ENCODE assay signal across 8 cellular contexts in the genomic region with DNA sequence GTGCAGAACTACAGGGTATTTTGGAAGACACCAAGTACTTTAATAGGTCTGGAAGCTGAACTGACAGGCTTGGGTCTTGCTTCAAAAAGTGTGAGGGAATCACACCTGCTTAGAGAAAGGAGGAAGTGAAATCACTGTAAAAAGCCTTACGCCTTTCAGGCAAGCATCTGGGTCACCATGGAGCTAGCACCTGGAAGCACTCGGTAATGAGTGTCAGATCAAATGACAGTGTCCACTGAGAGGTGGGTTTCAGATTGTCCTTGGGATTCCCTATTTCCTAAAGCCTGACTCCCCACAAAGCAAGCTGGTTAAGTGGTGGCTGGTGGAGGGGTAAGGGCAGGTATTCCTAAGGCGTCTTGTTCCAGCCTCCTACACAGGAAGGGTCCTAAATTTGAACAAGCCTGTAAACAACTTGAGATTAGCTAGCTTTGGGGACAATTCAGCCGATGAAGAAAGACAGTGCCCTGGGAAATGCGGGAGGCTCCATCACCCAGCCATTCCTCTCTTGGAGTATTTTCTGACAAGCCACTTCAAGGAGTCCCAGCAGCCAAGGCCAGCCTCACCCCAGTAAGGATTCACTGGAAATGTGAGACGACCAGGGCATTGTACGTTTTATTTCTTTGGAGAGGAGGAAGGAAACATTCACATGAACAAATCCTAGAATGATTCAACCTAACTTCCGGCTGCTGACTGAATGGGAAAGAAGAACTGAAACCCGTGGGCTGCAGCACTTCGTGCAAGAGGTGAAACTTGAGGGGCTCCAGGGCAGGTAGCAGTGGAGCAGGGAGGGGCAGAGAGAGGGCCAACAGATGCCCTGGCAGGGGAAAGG.
DNase-seq lines count a peak whose midpoint lies in the region; ATAC-seq and TF ChIP-seq lines count a peak whose summit lies in the region.

No MANE protein-coding gene starts in this region.

- H3K4me3 Mint-ChIP-seq in activated T-cell treated with anti-CD3 and anti-CD28 coated beads, Interleukin-2, amount 50 U/mL, for 72 hours: peak overlapping the region; percentile 89 to 95

- ATAC-seq in GM21717 (IDR thresholded peaks at IDR 0.05; ENCODE audit: unreplicated experiment) (peak; percentile 75), sciatic nerve (no peak)
- peak; percentile 56 to 60 for ATAC-seq in activated T-cell treated with anti-CD3 and anti-CD28 coated beads, Interleukin-2, amount 50 U/mL, for 72 hours (replicated peaks in 1 of 2)

- no peak for TF ChIP-seq EP300 in SK-N-SH (IDR thresholded peaks at IDR 0.05; ENCODE audit: borderline replicate concordance in 1 of 2, low read depth in 1 of 2, low read length in 1 of 2)

- H3K9me2 ChIP-seq in MM.1S (replicated peaks; ENCODE audit: insufficient read depth, low read length) (no peaks in the 10 kb centered on the region), SK-N-SH (no peaks in the 10 kb centered on the region)

- H4K20me1 ChIP-seq in MM.1S (ENCODE audit: insufficient read depth, low read length): no peaks in the 10 kb centered on the region
- H4K20me1 ChIP-seq in SK-N-SH (ENCODE audit: insufficient read depth): no peaks in the 10 kb centered on the region

- CTCF ChIA-PET in SK-N-SH (lab: Yijun Ruan, JAX): interaction anchor here (1.7 kb wide), 1 partner anchor 116 kb away, joined by 5 read pairs; a partner anchor contains a TSS

- no peak for TF ChIP-seq RAD21 in SK-N-SH (IDR thresholded peaks at IDR 0.05; ENCODE audit: low read length)

- peak overlapping the region; percentile 44 for H3K4me3 ChIP-seq in MM.1S (ENCODE audit: low read length)
- no peak overlapping the region for H3K4me3 ChIP-seq in SK-N-SH (ENCODE audit: low read depth in 2 of 2, low read length in 1 of 2)

- no peaks in the 10 kb centered on the region for H3K9me3 ChIP-seq in MM.1S (replicated peaks; ENCODE audit: insufficient read depth, low read length)
- H3K9me3 ChIP-seq in SK-N-SH: no peaks in the 10 kb centered on the region

- intact Hi-C loops in sciatic nerve (cut with DNase I): no loop called here

- peak; percentile 68 for DNase-seq in GM13976 (ENCODE audit: low spot score)
- DNase-seq in MM.1S: peak; percentile 79
- DNase-seq in activated T-cell treated with anti-CD3 and anti-CD28 coated beads, Interleukin-2, amount 50 U/mL, for 72 hours: peak; percentile 74 to 86
- peak; percentile 43 to 58 (median 56) for DNase-seq in stimulated activated CD4-positive, alpha-beta T cell treated with anti-CD3 and anti-CD28 coated beads, TNF-alpha, amount 100 ng/mL, for 48 hours (ENCODE audit: low read depth in 3 of 3)
- no peak for DNase-seq in NCI-H2227 treated with DMSO at 0.1 percent for 48 hours (lab: John Stamatoyannopoulos, UW)
- DNase-seq in SK-N-SH: no peak
- DNase-seq in sciatic nerve (ENCODE audit: low spot score): no peak

- no peak for TF ChIP-seq CTCF in GM13976 (IDR thresholded peaks at IDR 0.05; ENCODE audit: borderline replicate concordance, control extremely low read depth, extremely low read depth, insufficient read depth, missing control alignments)
- no peak for TF ChIP-seq CTCF in MM.1S (IDR thresholded peaks at IDR 0.05; ENCODE audit: low read length)
- no peak for TF ChIP-seq CTCF in SK-N-SH (IDR thresholded peaks at IDR 0.05)

- H2AFZ ChIP-seq in MM.1S (ENCODE audit: low read length) (peak overlapping the region; percentile 33; the same call in 1 of the 2 replicates), SK-N-SH (ENCODE audit: low read depth) (no peak overlapping the region)

- H3K4me1 ChIP-seq in MM.1S (ENCODE audit: low read length) (peaks cover 44% of the 10 kb centered on the region), SK-N-SH (ENCODE audit: control insufficient read depth in 1 of 2, insufficient read depth in 2 of 2, low read depth in 1 of 2, low read length in 1 of 2) (peaks cover 0 to 5% of the 10 kb centered on the region in 2 experiments; a peak in 1 of 4 replicates)

- peaks cover 0 to 4% of the 10 kb centered on the region in 2 donors for H3K36me3 Mint-ChIP-seq in activated T-cell treated with anti-CD3 and anti-CD28 coated beads, Interleukin-2, amount 50 U/mL, for 72 hours (ENCODE audit: insufficient read depth in 2 of 2)

- H3K79me2 ChIP-seq in MM.1S (ENCODE audit: low read length) (peaks cover 27% of the 10 kb centered on the region), SK-N-SH (ENCODE audit: insufficient read depth) (no peaks in the 10 kb centered on the region)

- in situ Hi-C loops in GM13976 (cut with MboI; ENCODE audit: low sequenced_read_pairs, unreplicated experiment): no loop called here

- peaks cover 0 to 2% of the 10 kb centered on the region in 2 donors for H3K9me3 Mint-ChIP-seq in activated T-cell treated with anti-CD3 and anti-CD28 coated beads, Interleukin-2, amount 50 U/mL, for 72 hours

- H3K27me3 ChIP-seq in MM.1S (replicated peaks; ENCODE audit: insufficient read depth, low read length): no peaks in the 10 kb centered on the region
- no peaks in the 10 kb centered on the region for H3K27me3 ChIP-seq in SK-N-SH (ENCODE audit: insufficient read depth)

- H3K36me3 ChIP-seq in MM.1S (replicated peaks; ENCODE audit: insufficient read depth, low read length): no peaks in the 10 kb centered on the region
- H3K36me3 ChIP-seq in SK-N-SH (replicated peaks in 1 of 2; ENCODE audit: control insufficient read depth in 1 of 2, insufficient read depth in 2 of 2, low read length in 1 of 2): no peaks in the 10 kb centered on the region

- peaks cover 94% of the 10 kb centered on the region for H3K4me1 Mint-ChIP-seq in activated T-cell treated with anti-CD3 and anti-CD28 coated beads, Interleukin-2, amount 50 U/mL, for 72 hours (ENCODE audit: low read depth)

- H3K4me2 ChIP-seq in MM.1S (ENCODE audit: low read depth, low read length) (peak overlapping the region; percentile 92), SK-N-SH (no peak overlapping the region)

- H3K27me3 Mint-ChIP-seq in activated T-cell treated with anti-CD3 and anti-CD28 coated beads, Interleukin-2, amount 50 U/mL, for 72 hours (ENCODE audit: low read depth): no peaks in the 10 kb centered on the region

- H3K9ac ChIP-seq in MM.1S (ENCODE audit: low read length) (peak overlapping the region; percentile 80), SK-N-SH (no peak overlapping the region)

- H3F3A ChIP-seq in MM.1S (ENCODE audit: insufficient read depth, low read length) (peaks cover 54% of the 10 kb centered on the region), SK-N-SH (replicated peaks; ENCODE audit: insufficient read depth) (peaks cover 7% of the 10 kb centered on the region)

- H3K27ac Mint-ChIP-seq in activated T-cell treated with anti-CD3 and anti-CD28 coated beads, Interleukin-2, amount 50 U/mL, for 72 hours: peak overlapping the region; percentile 44

- WGBS in SK-N-SH (ENCODE audit: low lambda C conversion rate): 89% methylated on average over 10 of the region's 10 CpGs

- POLR2A ChIA-PET in SK-N-SH (lab: Yijun Ruan, JAX): no interaction called here

- H3K27ac ChIP-seq in MM.1S (ENCODE audit: low read length) (peak overlapping the region; percentile 96), SK-N-SH (ENCODE audit: low read depth in 2 of 2, low read length in 1 of 2) (no peak overlapping the region)

TF ChIP-seq in SK-N-SH, 30 proteins besides CTCF, POLR2A, EP300 and RAD21 (continues in another document):
- TF ChIP-seq, protein P1, sequence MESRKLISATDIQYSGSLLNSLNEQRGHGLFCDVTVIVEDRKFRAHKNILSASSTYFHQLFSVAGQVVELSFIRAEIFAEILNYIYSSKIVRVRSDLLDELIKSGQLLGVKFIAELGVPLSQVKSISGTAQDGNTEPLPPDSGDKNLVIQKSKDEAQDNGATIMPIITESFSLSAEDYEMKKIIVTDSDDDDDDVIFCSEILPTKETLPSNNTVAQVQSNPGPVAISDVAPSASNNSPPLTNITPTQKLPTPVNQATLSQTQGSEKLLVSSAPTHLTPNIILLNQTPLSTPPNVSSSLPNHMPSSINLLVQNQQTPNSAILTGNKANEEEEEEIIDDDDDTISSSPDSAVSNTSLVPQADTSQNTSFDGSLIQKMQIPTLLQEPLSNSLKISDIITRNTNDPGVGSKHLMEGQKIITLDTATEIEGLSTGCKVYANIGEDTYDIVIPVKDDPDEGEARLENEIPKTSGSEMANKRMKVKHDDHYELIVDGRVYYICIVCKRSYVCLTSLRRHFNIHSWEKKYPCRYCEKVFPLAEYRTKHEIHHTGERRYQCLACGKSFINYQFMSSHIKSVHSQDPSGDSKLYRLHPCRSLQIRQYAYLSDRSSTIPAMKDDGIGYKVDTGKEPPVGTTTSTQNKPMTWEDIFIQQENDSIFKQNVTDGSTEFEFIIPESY (IDR thresholded peaks at IDR 0.05; ENCODE audit: borderline replicate concordance, low read depth): no peak
- TF ChIP-seq, protein P2, sequence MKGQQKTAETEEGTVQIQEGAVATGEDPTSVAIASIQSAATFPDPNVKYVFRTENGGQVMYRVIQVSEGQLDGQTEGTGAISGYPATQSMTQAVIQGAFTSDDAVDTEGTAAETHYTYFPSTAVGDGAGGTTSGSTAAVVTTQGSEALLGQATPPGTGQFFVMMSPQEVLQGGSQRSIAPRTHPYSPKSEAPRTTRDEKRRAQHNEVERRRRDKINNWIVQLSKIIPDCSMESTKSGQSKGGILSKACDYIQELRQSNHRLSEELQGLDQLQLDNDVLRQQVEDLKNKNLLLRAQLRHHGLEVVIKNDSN (IDR thresholded peaks at IDR 0.05; ENCODE audit: borderline replicate concordance, low read depth): no peak
- TF ChIP-seq RCOR1 (IDR thresholded peaks at IDR 0.05; ENCODE audit: low read length) (no peak), SMC3 (IDR thresholded peaks at IDR 0.05; ENCODE audit: low read depth, low read length) (no peak), RFX5 (IDR thresholded peaks at IDR 0.05; ENCODE audit: low read length) (no peak), ELF1 (IDR thresholded peaks at IDR 0.05) (no peak), FOXM1 (IDR thresholded peaks at IDR 0.05; ENCODE audit: low read depth) (no peak), MXI1 (IDR thresholded peaks at IDR 0.05; ENCODE audit: low read depth, low read length) (no peak), GABPA (IDR thresholded peaks at IDR 0.05; ENCODE audit: low read depth) (no peak), EZH2phosphoT487 (IDR thresholded peaks at IDR 0.05; ENCODE audit: borderline replicate concordance, low read depth) (no peak)
- TF ChIP-seq, protein P3, sequence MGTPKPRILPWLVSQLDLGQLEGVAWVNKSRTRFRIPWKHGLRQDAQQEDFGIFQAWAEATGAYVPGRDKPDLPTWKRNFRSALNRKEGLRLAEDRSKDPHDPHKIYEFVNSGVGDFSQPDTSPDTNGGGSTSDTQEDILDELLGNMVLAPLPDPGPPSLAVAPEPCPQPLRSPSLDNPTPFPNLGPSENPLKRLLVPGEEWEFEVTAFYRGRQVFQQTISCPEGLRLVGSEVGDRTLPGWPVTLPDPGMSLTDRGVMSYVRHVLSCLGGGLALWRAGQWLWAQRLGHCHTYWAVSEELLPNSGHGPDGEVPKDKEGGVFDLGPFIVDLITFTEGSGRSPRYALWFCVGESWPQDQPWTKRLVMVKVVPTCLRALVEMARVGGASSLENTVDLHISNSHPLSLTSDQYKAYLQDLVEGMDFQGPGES (IDR thresholded peaks at IDR 0.05; ENCODE audit: low read depth, low read length): no peak

Comparison
In these comparisons a context has a peak if more than half of its experiments do, and no peak if none do; other contexts are left out.
1. DNase-seq: peak in GM13976 (single experiment), MM.1S (single experiment), activated T-cell treated with anti-CD3 and anti-CD28 coated beads, Interleukin-2, amount 50 U/mL, for 72 hours (2 of 2) and stimulated activated CD4-positive, alpha-beta T cell treated with anti-CD3 and anti-CD28 coated beads, TNF-alpha, amount 100 ng/mL, for 48 hours (3 of 3); none in NCI-H2227 treated with DMSO at 0.1 percent for 48 hours (single experiment), SK-N-SH (single experiment) and sciatic nerve (single experiment).